ENCODE assay signal across 9 cellular contexts in genomic region chr13:41206467-41206866, GRCh38.
"Had no signal": no experiment of that assay in that cellular context is flagged by ENCODE, and none has a peak within 500 bp of the region (broad histone marks: within the 10 kb centered on the region; RNA-seq: fewer than 3 reads in every experiment).

No MANE protein-coding gene starts in this region.

- H3K36me3 ChIP-seq: HAP-1 had no signal

- H3K27ac Mint-ChIP-seq: HFFc6, IgD-negative memory B cell had no signal

- H3K27ac ChIP-seq: GM23248, HL-60 had no signal

- H2AFZ ChIP-seq: GM23248 had no signal

- H3K9ac ChIP-seq: GM23248 had no signal

- DNase-seq: GM23248, GOT3, H7, HFFc6, KG1 had no signal

- H3K4me3 Mint-ChIP-seq: HFFc6, IgD-negative memory B cell had no signal

- ATAC-seq: HCT116 had no signal

- H3K4me3 ChIP-seq: GM23248, HAP-1 had no signal

- H3K4me1 ChIP-seq: HAP-1 had no signal

- H3K27me3 Mint-ChIP-seq: IgD-negative memory B cell had no signal
